ENCODE assay signal across 8 cellular contexts in genomic region chr22:40855960-40856512, GRCh38. TPM values are rescaled to one million over a fixed set of nuclear protein-coding genes. Genes with fewer than 3 reads are reported as not detected.
DNase-seq lines count a peak whose midpoint lies in the region; ATAC-seq and TF ChIP-seq lines count a peak whose summit lies in the region.

No MANE protein-coding gene starts in this region.

- H3K4me1 Mint-ChIP-seq in activated CD4-positive, alpha-beta T cell treated with anti-CD3 and anti-CD28 coated beads for 36 hours = peaks cover 59% of the 10 kb centered on the region
- H3K4me1 Mint-ChIP-seq in natural killer cell treated with Interleukin-12 subunit alpha and Interleukin-12 subunit beta and Interleukin-15 and Interleukin-18, amount 100 ng/mL, for 72 hours (ENCODE audit: low read depth in 2 of 2) = peaks cover 20 to 29% of the 10 kb centered on the region in 2 donors

- TF ChIP-seq CTCF in LNCaP clone FGC (IDR thresholded peaks at IDR 0.05; ENCODE audit: control insufficient read depth, extremely low read depth, insufficient read depth) (no peak), fibroblast of the aortic adventitia (IDR thresholded peaks at IDR 0.05; ENCODE audit: insufficient read depth, low read length) (no peak)

- peak; percentile 53 for DNase-seq in activated CD4-positive, alpha-beta T cell treated with anti-CD3 and anti-CD28 coated beads for 36 hours
- no peak for DNase-seq in activated CD4-positive, alpha-beta T cell treated with anti-CD3 and anti-CD28 coated beads for 1 hour
- no peak for DNase-seq in LNCaP clone FGC (ENCODE audit: low read depth)
- DNase-seq in activated CD4-positive, alpha-beta T cell treated with anti-CD3 and anti-CD28 coated beads, Interleukin-2, amount 50 U/mL, for 1 hour = peak; percentile 18
- peak; percentile 28 for DNase-seq in fibroblast of the aortic adventitia (ENCODE audit: low read depth)
- DNase-seq in natural killer cell treated with Interleukin-12 subunit alpha and Interleukin-12 subunit beta and Interleukin-15 and Interleukin-18, amount 100 ng/mL, for 72 hours (ENCODE audit: low spot score) = peak; percentile 63
- no peak for DNase-seq in middle frontal gyrus (ENCODE audit: extremely low spot score, low spot score)

- intact Hi-C loops in activated CD4-positive, alpha-beta T cell treated with anti-CD3 and anti-CD28 coated beads for 36 hours (cut with DNase I, micrococcal nuclease) = loop anchor here (1.0 to 5.0 kb wide), 16 partner anchors 37 to 765 kb away; partner anchors contain the start of genes RBX1 (in 2 of the 2), SLC25A17 (in 2 of the 2), ACO2 (in 1 of the 2) and DESI1 (in 1 of the 2)

- H3K27ac Mint-ChIP-seq in activated CD4-positive, alpha-beta T cell treated with anti-CD3 and anti-CD28 coated beads for 36 hours = peak overlapping the region; percentile 99
- peak overlapping the region; percentile 99 for H3K27ac Mint-ChIP-seq in natural killer cell treated with Interleukin-12 subunit alpha and Interleukin-12 subunit beta and Interleukin-15 and Interleukin-18, amount 100 ng/mL, for 72 hours

- no peaks in the 10 kb centered on the region for H3K9me3 Mint-ChIP-seq in activated CD4-positive, alpha-beta T cell treated with anti-CD3 and anti-CD28 coated beads for 36 hours (ENCODE audit: low read depth)
- no peaks in the 10 kb centered on the region for H3K9me3 Mint-ChIP-seq in natural killer cell treated with Interleukin-12 subunit alpha and Interleukin-12 subunit beta and Interleukin-15 and Interleukin-18, amount 100 ng/mL, for 72 hours

- POLR2A ChIA-PET in activated CD4-positive, alpha-beta T cell treated with anti-CD3 and anti-CD28 coated beads for 36 hours (lab: Charles Lee) = interaction anchor here (0.6 to 1.3 kb wide), 5 partner anchors 11 to 734 kb away, joined by 3 to 5 read pairs (median 3); partner anchors contain the start of genes PMM1 and TNRC6B

- H3K27me3 Mint-ChIP-seq in activated CD4-positive, alpha-beta T cell treated with anti-CD3 and anti-CD28 coated beads for 36 hours = no peaks in the 10 kb centered on the region
- no peaks in the 10 kb centered on the region for H3K27me3 Mint-ChIP-seq in natural killer cell treated with Interleukin-12 subunit alpha and Interleukin-12 subunit beta and Interleukin-15 and Interleukin-18, amount 100 ng/mL, for 72 hours

- H3K4me3 ChIP-seq in LNCaP clone FGC (ENCODE audit: low read depth, low read length) = peak overlapping the region; percentile 98
- peak overlapping the region; percentile 99 for H3K4me3 ChIP-seq in fibroblast of the aortic adventitia (ENCODE audit: low read depth, low read length)

- CTCF ChIA-PET in activated CD4-positive, alpha-beta T cell treated with anti-CD3 and anti-CD28 coated beads for 36 hours (lab: Charles Lee) = interaction anchor here (1.5 to 2.2 kb wide), 4 partner anchors 36 to 173 kb away, joined by 3 to 11 read pairs (median 6); partner anchors contain the start of gene SLC25A17

- peaks cover 30% of the 10 kb centered on the region for H3K36me3 Mint-ChIP-seq in activated CD4-positive, alpha-beta T cell treated with anti-CD3 and anti-CD28 coated beads for 36 hours (ENCODE audit: low read depth)
- peaks cover 4% of the 10 kb centered on the region for H3K36me3 Mint-ChIP-seq in natural killer cell treated with Interleukin-12 subunit alpha and Interleukin-12 subunit beta and Interleukin-15 and Interleukin-18, amount 100 ng/mL, for 72 hours

- peak; percentile 14 for ATAC-seq in activated CD4-positive, alpha-beta T cell treated with anti-CD3 and anti-CD28 coated beads for 36 hours
- peak; percentile 5 for ATAC-seq in GM21786 (IDR thresholded peaks at IDR 0.05; ENCODE audit: unreplicated experiment)
- ATAC-seq in natural killer cell treated with Interleukin-12 subunit alpha and Interleukin-12 subunit beta and Interleukin-15 and Interleukin-18, amount 100 ng/mL, for 72 hours = peak; percentile 46 to 55

- peak overlapping the region; percentile 97 for H3K4me3 Mint-ChIP-seq in activated CD4-positive, alpha-beta T cell treated with anti-CD3 and anti-CD28 coated beads for 36 hours
- peak overlapping the region; percentile 95 for H3K4me3 Mint-ChIP-seq in natural killer cell treated with Interleukin-12 subunit alpha and Interleukin-12 subunit beta and Interleukin-15 and Interleukin-18, amount 100 ng/mL, for 72 hours

RNA-seq across cellular contexts. Expression of gene ST13, which starts 0.4 kb away (rescaled TPM):
- 100 to 1,000 TPM; 260 to 297 TPM for total RNA-seq in activated CD4-positive, alpha-beta T cell treated with anti-CD3 and anti-CD28 coated beads for 36 hours
- total RNA-seq in fibroblast of the aortic adventitia (ENCODE audit: low replicate concordance) = 154 and 514 TPM in 2 replicates
- 100 to 1,000 TPM; 119 to 126 TPM for total RNA-seq in natural killer cell treated with Interleukin-12 subunit alpha and Interleukin-12 subunit beta and Interleukin-15 and Interleukin-18, amount 100 ng/mL, for 72 hours

RNA-seq across cellular contexts. Expression of gene XPNPEP3, which starts 0.9 kb away (rescaled TPM):
- 10 to 100 TPM; 21.5 to 25.8 TPM for total RNA-seq in activated CD4-positive, alpha-beta T cell treated with anti-CD3 and anti-CD28 coated beads for 36 hours
- 10.4 and 17.4 TPM in 2 replicates for total RNA-seq in fibroblast of the aortic adventitia (ENCODE audit: low replicate concordance)
- 10 to 100 TPM; 16.2 to 26.1 TPM for total RNA-seq in natural killer cell treated with Interleukin-12 subunit alpha and Interleukin-12 subunit beta and Interleukin-15 and Interleukin-18, amount 100 ng/mL, for 72 hours

RNA-seq across cellular contexts. Expression of gene DNAJB7, which starts 5.9 kb away (rescaled TPM):
- total RNA-seq in activated CD4-positive, alpha-beta T cell treated with anti-CD3 and anti-CD28 coated beads for 36 hours = not detected
- total RNA-seq in fibroblast of the aortic adventitia (ENCODE audit: low replicate concordance) = not detected in 2 replicates
- total RNA-seq in natural killer cell treated with Interleukin-12 subunit alpha and Interleukin-12 subunit beta and Interleukin-15 and Interleukin-18, amount 100 ng/mL, for 72 hours = not detected

RNA-seq across cellular contexts. Expression of gene SLC25A17, which starts 36.9 kb away (rescaled TPM):
- total RNA-seq in activated CD4-positive, alpha-beta T cell treated with anti-CD3 and anti-CD28 coated beads for 36 hours = 10 to 100 TPM; 23.3 to 29.7 TPM
- 8.6 and 25.8 TPM in 2 replicates for total RNA-seq in fibroblast of the aortic adventitia (ENCODE audit: low replicate concordance)
- total RNA-seq in natural killer cell treated with Interleukin-12 subunit alpha and Interleukin-12 subunit beta and Interleukin-15 and Interleukin-18, amount 100 ng/mL, for 72 hours = 10 to 100 TPM; 31.0 to 39.1 TPM

Comparison
In these comparisons a context has a peak if more than half of its experiments do, and no peak if none do; other contexts are left out.
1. DNase-seq: peak in activated CD4-positive, alpha-beta T cell treated with anti-CD3 and anti-CD28 coated beads for 36 hours (single experiment), activated CD4-positive, alpha-beta T cell treated with anti-CD3 and anti-CD28 coated beads, Interleukin-2, amount 50 U/mL, for 1 hour (single experiment), fibroblast of the aortic adventitia (single experiment) and natural killer cell treated with Interleukin-12 subunit alpha and Interleukin-12 subunit beta and Interleukin-15 and Interleukin-18, amount 100 ng/mL, for 72 hours (single experiment); none in activated CD4-positive, alpha-beta T cell treated with anti-CD3 and anti-CD28 coated beads for 1 hour (single experiment), LNCaP clone FGC (single experiment) and middle frontal gyrus (single experiment).
2. Peak in every context shown above with its lines, with median percentiles within 50 percentile points of each other: ATAC-seq.